Comparison of ENCODE assay signal across 18 cellular contexts in genomic region chr18:76461692-76462325, GRCh38. TPM values are rescaled to one million over a fixed set of nuclear protein-coding genes. Genes with fewer than 3 reads are reported as not detected.
DNase-seq lines count a peak whose midpoint lies in the region; ATAC-seq, FAIRE-seq and TF ChIP-seq lines count a peak whose summit lies in the region.
"Had no signal": no experiment of that assay in that cellular context is flagged by ENCODE, and none has a peak within 500 bp of the region (broad histone marks: within the 10 kb centered on the region; RNA-seq: fewer than 3 reads in every experiment).

No MANE protein-coding gene starts in this region.

- H2BK12ac ChIP-seq in neuronal stem cell (ENCODE audit: low read length): no peak overlapping the region

- peak overlapping the region; percentile 33 for H3K27ac Mint-ChIP-seq in glutamatergic neuron (ENCODE audit: unreplicated experiment)
- H3K27ac Mint-ChIP-seq in osteocyte (ENCODE audit: unreplicated experiment): no peak overlapping the region
- H3K27ac Mint-ChIP-seq: CD4-positive, alpha-beta T cell had no signal

- TF ChIP-seq RAD21 in IMR-90 (IDR thresholded peaks at IDR 0.05; ENCODE audit: low read length): no peak

- in situ Hi-C loops in IMR-90 (cut with MboI; ENCODE audit: low sequenced_read_pairs): loop anchor here (25.0 kb wide), 1 partner anchor 650 kb away; no protein-coding TSS in a partner anchor

- TF ChIP-seq POLR2A in IMR-90 (IDR thresholded peaks at IDR 0.05; ENCODE audit: low read depth, low read length): no peak

- no peak overlapping the region for H2BK120ac ChIP-seq in IMR-90 (ENCODE audit: low read depth, low read length)
- no peak overlapping the region for H2BK120ac ChIP-seq in neuronal stem cell (ENCODE audit: low read depth, low read length)

- H3K27me3 ChIP-seq in BLaER1 treated with 17β-estradiol and CSF1 and Interleukin-3, amounts not matched to agents 10 nM and 100 nM: no peaks in the 10 kb centered on the region
- H3K27me3 ChIP-seq in IMR-90 (ENCODE audit: control insufficient read depth, insufficient read depth, low read length): no peaks in the 10 kb centered on the region
- no peaks in the 10 kb centered on the region for H3K27me3 ChIP-seq in osteoblast (ENCODE audit: insufficient read depth, low read length)
- no peaks in the 10 kb centered on the region for H3K27me3 ChIP-seq in neuronal stem cell (ENCODE audit: control insufficient read depth in 3 of 3, insufficient read depth in 3 of 3, low read depth in 1 of 3, low read length in 3 of 3)

- H3K56ac ChIP-seq in IMR-90 (ENCODE audit: extremely low read depth, insufficient read depth, low read length): no peak overlapping the region

- H4K8ac ChIP-seq in IMR-90 (ENCODE audit: low read depth in 2 of 2, low read length in 2 of 2) (no peak overlapping the region), neuronal stem cell (ENCODE audit: low read depth, low read length) (no peak overlapping the region)

- intact Hi-C loops in IMR-90 (cut with micrococcal nuclease) (no loop called here), kidney (cut with DNase I) (no loop called here)

- peaks cover 19% of the 10 kb centered on the region for H3K27me3 Mint-ChIP-seq in glutamatergic neuron (ENCODE audit: unreplicated experiment)
- H3K27me3 Mint-ChIP-seq in osteocyte (ENCODE audit: unreplicated experiment): no peaks in the 10 kb centered on the region
- H3K27me3 Mint-ChIP-seq: CD4-positive, alpha-beta T cell had no signal

- peak overlapping the region in 8 of 11 experiments; percentile 0 to 89 (median 35); a peak in 10 of 22 replicates for H3K27ac ChIP-seq in BLaER1 treated with 17β-estradiol and CSF1 and Interleukin-3, amounts not matched to agents 10 nM and 100 nM
- H3K27ac ChIP-seq in IMR-90 (ENCODE audit: insufficient read depth, low read length): no peak overlapping the region
- H3K27ac ChIP-seq in osteoblast (ENCODE audit: low read depth, low read length): no peak overlapping the region
- no peak overlapping the region for H3K27ac ChIP-seq in kidney (ENCODE audit: low read depth in 2 of 2, low read length in 2 of 2)
- no peak overlapping the region for H3K27ac ChIP-seq in neuronal stem cell (replicated peaks; ENCODE audit: low read length)
- H3K27ac ChIP-seq: HL-60 had no signal

- no TSS peak for BruUV-seq in IMR-90 (replicated peaks; lab: Mats Ljungman, UMichigan)

- peaks cover 52 to 82% (median 72%) of the 10 kb centered on the region in 11 experiments for H3K36me3 ChIP-seq in BLaER1 treated with 17β-estradiol and CSF1 and Interleukin-3, amounts not matched to agents 10 nM and 100 nM
- peaks cover 21% of the 10 kb centered on the region for H3K36me3 ChIP-seq in IMR-90 (ENCODE audit: control insufficient read depth, insufficient read depth, low read length)
- peaks cover 8% of the 10 kb centered on the region for H3K36me3 ChIP-seq in osteoblast (ENCODE audit: insufficient read depth, low read length)
- H3K36me3 ChIP-seq in kidney (ENCODE audit: control insufficient read depth in 1 of 2, insufficient read depth in 2 of 2, low read length in 2 of 2): peaks cover 0 to 2% of the 10 kb centered on the region in 2 donors
- H3K36me3 ChIP-seq in neuronal stem cell (replicated peaks in 1 of 2; ENCODE audit: control insufficient read depth in 2 of 2, insufficient read depth in 2 of 2, low read length in 2 of 2): peaks cover 7 to 82% of the 10 kb centered on the region in 2 donors

- H2AK9ac ChIP-seq in IMR-90 (replicated peaks; ENCODE audit: low read depth, low read length, poor library complexity): no peak overlapping the region

- peaks cover 32% of the 10 kb centered on the region for H3K9me1 ChIP-seq in IMR-90 (ENCODE audit: insufficient read depth, low read length)

- H3K36me3 Mint-ChIP-seq in glutamatergic neuron (ENCODE audit: unreplicated experiment): peaks cover 5% of the 10 kb centered on the region
- H3K36me3 Mint-ChIP-seq in osteocyte (ENCODE audit: unreplicated experiment): peaks cover 8% of the 10 kb centered on the region

- dilution Hi-C loops in IMR-90 (cut with HindIII; ENCODE audit: low sequenced_read_pairs, unreplicated experiment): no loop called here

- peaks cover 44 to 96% (median 61%) of the 10 kb centered on the region in 10 experiments for H3K4me1 ChIP-seq in BLaER1 treated with 17β-estradiol and CSF1 and Interleukin-3, amounts not matched to agents 10 nM and 100 nM
- H3K4me1 ChIP-seq in IMR-90 (ENCODE audit: control insufficient read depth, insufficient read depth, low read length): peaks cover 33% of the 10 kb centered on the region
- peaks cover 32% of the 10 kb centered on the region for H3K4me1 ChIP-seq in osteoblast (ENCODE audit: insufficient read depth, low read length)
- H3K4me1 ChIP-seq in kidney (ENCODE audit: control insufficient read depth in 1 of 2, insufficient read depth in 1 of 2, low read depth in 1 of 2, low read length in 2 of 2): peaks cover 0 to 9% of the 10 kb centered on the region in 2 donors
- peaks cover 1 to 4% of the 10 kb centered on the region in 2 donors for H3K4me1 ChIP-seq in neuronal stem cell (ENCODE audit: control insufficient read depth in 2 of 2, insufficient read depth in 1 of 2, low read depth in 1 of 2, low read length in 2 of 2)

- H2AFZ ChIP-seq in IMR-90 (replicated peaks; ENCODE audit: low read length, poor library complexity): no peak overlapping the region
- H2AFZ ChIP-seq in osteoblast (ENCODE audit: low read length): no peak overlapping the region
- H2AFZ ChIP-seq in neuronal stem cell (ENCODE audit: low read length): no peak overlapping the region

- H3K9me3 Mint-ChIP-seq in glutamatergic neuron (ENCODE audit: unreplicated experiment) (peaks cover 7% of the 10 kb centered on the region), osteocyte (ENCODE audit: unreplicated experiment) (no peaks in the 10 kb centered on the region)
- H3K9me3 Mint-ChIP-seq: CD4-positive, alpha-beta T cell had no signal

- H2BK5ac ChIP-seq in IMR-90 (ENCODE audit: low read depth, low read length, poor library complexity, severe bottlenecking) (no peak overlapping the region), neuronal stem cell (ENCODE audit: low read length) (no peak overlapping the region)

- peak overlapping the region; percentile 46; the same call in 1 of the 2 replicates for H4K91ac ChIP-seq in IMR-90 (ENCODE audit: insufficient read depth, low read depth, low read length)
- H4K91ac ChIP-seq in neuronal stem cell (ENCODE audit: low read depth, low read length, poor library complexity): no peak overlapping the region

- no peak for FAIRE-seq in kidney (lab: Jason Lieb, UNC)
- FAIRE-seq: HTR-8/SVneo had no signal

- POLR2A ChIA-PET in IMR-90 (lab: Charles Lee; ENCODE audit: unreplicated experiment): no interaction called here

- H3K4me3 ChIP-seq in BLaER1 treated with 17β-estradiol and CSF1 and Interleukin-3, amounts not matched to agents 10 nM and 100 nM: no peak overlapping the region
- H3K4me3 ChIP-seq in IMR-90 (ENCODE audit: insufficient read depth, low read depth, low read length): no peak overlapping the region
- no peak overlapping the region for H3K4me3 ChIP-seq in osteoblast (ENCODE audit: insufficient read depth, low read length)
- H3K4me3 ChIP-seq in kidney (ENCODE audit: low read length in 2 of 2): no peak overlapping the region
- no peak overlapping the region for H3K4me3 ChIP-seq in neuronal stem cell (ENCODE audit: low read length in 2 of 2)

- H2AK5ac ChIP-seq in IMR-90 (ENCODE audit: low read depth, low read length) (no peak overlapping the region), neuronal stem cell (ENCODE audit: low read depth, low read length) (no peak overlapping the region)

- H2BK15ac ChIP-seq in IMR-90 (ENCODE audit: low read depth, low read length) (no peak overlapping the region), neuronal stem cell (ENCODE audit: low read length) (no peak overlapping the region)

- no peak overlapping the region for H2BK20ac ChIP-seq in IMR-90 (ENCODE audit: low read depth, low read length)

- no peak for DNase-seq in IMR-90
- no peak for DNase-seq in glutamatergic neuron
- DNase-seq in osteoblast (ENCODE audit: insufficient read length, low spot score, missing footprints): peak; percentile 38
- DNase-seq in kidney: no peak
- no peak for DNase-seq in neuronal stem cell (ENCODE audit: low spot score)
- no peak for DNase-seq in osteocyte (ENCODE audit: extremely low spot score, unreplicated experiment)
- DNase-seq: Calu3; CD4-positive, alpha-beta T cell; DMS79 treated with DMSO at 0.1 percent for 48 hours; NCI-H1417; NCI-H187 treated with DMSO at 0.1 percent for 48 hours; NCI-H446; NK-92 treated with Interleukin-12 subunit alpha and Interleukin-12 subunit beta, amount 100 ng/mL, for 24 hours; SHP77 treated with DMSO at 0.1 percent for 48 hours had no signal

- CTCF ChIA-PET in IMR-90 (lab: Yijun Ruan, JAX): no interaction called here

- peaks cover 69% of the 10 kb centered on the region for H3K79me2 ChIP-seq in osteoblast (ENCODE audit: insufficient read depth, low read length)

- no peak for ATAC-seq in IMR-90 (ENCODE audit: low read depth)
- ATAC-seq: HCT116 had no signal

- peaks cover 0 to 5% (median 0%) of the 10 kb centered on the region in 11 experiments; a peak in 1 of 22 replicates for H3K9me3 ChIP-seq in BLaER1 treated with 17β-estradiol and CSF1 and Interleukin-3, amounts not matched to agents 10 nM and 100 nM (replicated peaks in 1 of 11)
- no peaks in the 10 kb centered on the region for H3K9me3 ChIP-seq in IMR-90 (ENCODE audit: control insufficient read depth, insufficient read depth, low read length)
- no peaks in the 10 kb centered on the region for H3K9me3 ChIP-seq in osteoblast (ENCODE audit: low read depth, low read length)
- H3K9me3 ChIP-seq in kidney (ENCODE audit: control insufficient read depth in 1 of 2, low read length in 2 of 2): no peaks in the 10 kb centered on the region
- H3K9me3 ChIP-seq in neuronal stem cell (replicated peaks in 1 of 2; ENCODE audit: control insufficient read depth in 2 of 2, insufficient read depth in 1 of 2, low read depth in 1 of 2, low read length in 2 of 2): no peaks in the 10 kb centered on the region

- H3K14ac ChIP-seq in IMR-90 (replicated peaks; ENCODE audit: low read depth, low read length) (no peak overlapping the region), neuronal stem cell (ENCODE audit: low read length) (no peak overlapping the region)

- 100% methylated on average over 3 of the region's 27 CpGs; no CpG with 5 or more reads in 1 of the 2 experiments for WGBS in IMR-90 (ENCODE audit: extremely low coverage in 2 of 2, insufficient read length in 1 of 2), 2 experiments
- no CpG with 5 or more reads among the region's 27 CpGs for WGBS in neuronal stem cell (ENCODE audit: extremely low coverage in 2 of 2, insufficient read length in 2 of 2, insufficient replicate concordance in 1 of 2), 2 donors

- peak overlapping the region in 9 of 11 experiments; percentile 9 to 52 (median 35); a peak in 9 of 22 replicates for H3K4me2 ChIP-seq in BLaER1 treated with 17β-estradiol and CSF1 and Interleukin-3, amounts not matched to agents 10 nM and 100 nM
- no peak overlapping the region for H3K4me2 ChIP-seq in IMR-90 (ENCODE audit: low read depth, low read length)
- H3K4me2 ChIP-seq in osteoblast (ENCODE audit: insufficient read depth, low read length): no peak overlapping the region
- no peak overlapping the region for H3K4me2 ChIP-seq in neuronal stem cell (ENCODE audit: insufficient read depth, low read length, poor library complexity, severe bottlenecking)

- H3K4me1 Mint-ChIP-seq in glutamatergic neuron (ENCODE audit: low read depth, unreplicated experiment) (peaks cover 64% of the 10 kb centered on the region), osteocyte (ENCODE audit: unreplicated experiment) (peaks cover 27% of the 10 kb centered on the region)

- H3K18ac ChIP-seq in IMR-90 (ENCODE audit: low read depth, low read length) (no peak overlapping the region), neuronal stem cell (ENCODE audit: low read length) (no peak overlapping the region)

- H3K23ac ChIP-seq in IMR-90 (ENCODE audit: low read depth, low read length): no peak overlapping the region
- no peak overlapping the region for H3K23ac ChIP-seq in neuronal stem cell (ENCODE audit: low read depth, low read length, poor library complexity)

- H3K4me3 Mint-ChIP-seq in glutamatergic neuron (ENCODE audit: unreplicated experiment) (no peak overlapping the region), osteocyte (ENCODE audit: unreplicated experiment) (no peak overlapping the region)
- H3K4me3 Mint-ChIP-seq: CD4-positive, alpha-beta T cell had no signal

- TF ChIP-seq CTCF in IMR-90 (conservative IDR thresholded peaks at IDR 0.05; ENCODE audit: low read depth, low read length) (no peak), glutamatergic neuron (IDR thresholded peaks at IDR 0.05; ENCODE audit: partially characterized antibody, unreplicated experiment) (no peak), osteoblast (IDR thresholded peaks at IDR 0.05; ENCODE audit: extremely low read depth, low read depth, low read length) (no peak), kidney (IDR thresholded peaks at IDR 0.05; ENCODE audit: borderline replicate concordance, extremely low read depth, insufficient read depth) (no peak), osteocyte (IDR thresholded peaks at IDR 0.05) (no peak)

- H3K79me1 ChIP-seq in IMR-90 (ENCODE audit: low read depth in 1 of 2, low read length in 2 of 2) (peaks cover 37 to 96% of the 10 kb centered on the region in 2 experiments), neuronal stem cell (ENCODE audit: low read depth, low read length) (peaks cover 32% of the 10 kb centered on the region)

- no peak overlapping the region for H4K5ac ChIP-seq in IMR-90 (ENCODE audit: low read depth, low read length)

- peaks cover 11 to 100% (median 42%) of the 10 kb centered on the region in 11 experiments; a peak in 16 of 22 replicates for H4K20me1 ChIP-seq in BLaER1 treated with 17β-estradiol and CSF1 and Interleukin-3, amounts not matched to agents 10 nM and 100 nM
- H4K20me1 ChIP-seq in IMR-90 (ENCODE audit: insufficient read depth, low read length) (peaks cover 64% of the 10 kb centered on the region), osteoblast (ENCODE audit: insufficient read depth, low read length) (peaks cover 4% of the 10 kb centered on the region)

- H3K4ac ChIP-seq in IMR-90 (ENCODE audit: low read depth, low read length) (no peak overlapping the region), neuronal stem cell (ENCODE audit: low read length) (no peak overlapping the region)

- no peak overlapping the region for H3K9ac ChIP-seq in BLaER1 treated with 17β-estradiol and CSF1 and Interleukin-3, amounts not matched to agents 10 nM and 100 nM
- H3K9ac ChIP-seq in IMR-90 (ENCODE audit: low read depth, low read length) (no peak overlapping the region), kidney (ENCODE audit: low read length in 2 of 2) (no peak overlapping the region), neuronal stem cell (ENCODE audit: low read depth, low read length, poor library complexity) (no peak overlapping the region)

RNA-seq across cellular contexts. Expression of gene ZNF516, which starts 33.2 kb away (rescaled TPM):
- 7.9 and 9.7 TPM in 2 replicates for total RNA-seq in IMR-90 (2012; rRNA removed)
- polyA plus RNA-seq in IMR-90 (2012; rRNA removed): 16.6 and 16.9 TPM in 2 replicates
- 11.0 and 15.4 TPM in 2 replicates for polyA plus RNA-seq in IMR-90 (2012; cell fraction: cytosol; rRNA removed)
- polyA plus RNA-seq in IMR-90 (2012; cell fraction: nucleus; rRNA removed; ENCODE audit: low replicate concordance): 50.6 and 72.6 TPM in 2 replicates
- total RNA-seq in glutamatergic neuron (ENCODE audit: unreplicated experiment): 192 TPM
- total RNA-seq in osteoblast: 16.3 and 17.7 TPM in 2 replicates
- 28.7 TPM for total RNA-seq in kidney
- 6.7 TPM for polyA plus RNA-seq in kidney (ENCODE audit: insufficient read depth, low read depth, low replicate concordance)
- polyA plus RNA-seq in neuronal stem cell (2013, experiment 1 of 2): 40.4 TPM
- polyA plus RNA-seq in neuronal stem cell (2013, experiment 2 of 2): 42.5 TPM
- 36.3 and 39.3 TPM in 2 replicates for total RNA-seq in osteocyte

Comparison
In these comparisons a context has a peak if more than half of its experiments do, and no peak if none do; other contexts are left out.
1. H3K27ac ChIP-seq: peak in BLaER1 treated with 17β-estradiol and CSF1 and Interleukin-3, amounts not matched to agents 10 nM and 100 nM (8 of 11); none in IMR-90 (single experiment), osteoblast (single experiment), kidney (0 of 2) and neuronal stem cell (single experiment).
2. H3K4me2 ChIP-seq: peak in BLaER1 treated with 17β-estradiol and CSF1 and Interleukin-3, amounts not matched to agents 10 nM and 100 nM (9 of 11); none in IMR-90 (single experiment), osteoblast (single experiment) and neuronal stem cell (single experiment).